ENCODE assay signal across 1 cellular context in the genomic region with DNA sequence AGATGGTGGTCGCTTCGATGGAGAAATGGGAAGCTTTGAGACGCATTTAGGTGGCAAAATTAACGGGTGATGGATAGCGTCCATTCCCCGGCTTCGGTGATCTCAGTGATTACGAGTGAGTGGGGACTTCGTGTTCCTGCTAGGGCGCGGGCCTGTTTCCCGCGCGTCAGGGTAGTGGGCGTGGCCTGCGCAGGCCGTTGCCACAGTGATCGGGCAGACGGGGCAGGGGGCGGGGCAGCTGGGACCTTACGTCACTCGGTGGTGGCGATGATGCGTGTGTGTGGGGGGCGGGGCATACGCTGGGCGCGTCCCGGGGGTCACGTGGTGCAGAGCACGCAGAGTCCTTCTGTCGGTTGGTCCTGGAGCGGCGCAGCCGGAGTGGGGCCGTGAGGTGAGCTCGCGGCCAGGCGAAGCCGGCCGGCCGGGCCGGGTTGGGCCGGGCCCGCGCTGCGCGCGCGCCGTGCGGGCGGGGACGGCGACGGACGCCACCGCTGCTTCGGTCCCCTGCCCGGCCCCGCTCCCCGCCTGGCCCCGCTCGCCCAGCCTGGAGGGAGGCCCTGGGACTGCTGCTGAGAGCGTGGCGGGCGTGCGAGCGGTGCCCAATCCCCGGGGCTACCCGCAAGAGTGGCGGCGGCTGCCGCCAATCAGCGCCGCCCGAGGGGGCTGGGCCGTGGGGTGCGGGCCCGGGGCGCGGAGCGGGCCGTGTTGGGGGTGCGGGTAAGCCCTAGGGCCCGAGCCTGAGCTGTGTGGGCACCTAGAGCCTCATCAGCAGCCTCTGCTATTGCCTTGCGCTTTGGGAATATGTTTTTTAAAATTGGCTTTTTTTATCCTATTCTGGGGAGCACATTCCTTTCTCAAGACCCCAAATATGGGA.
A peak's percentile ranks its signal among the peaks of the same experiment; 100 is the strongest.
TF ChIP-seq lines count a peak whose summit lies in the region.

TSS of gene PHF20 (plus strand) at position 327 of the 874 bp plus-strand sequence. CDS start 29,508 bp downstream, outside the sequence.

TF ChIP-seq in SK-N-SH, 30 proteins besides CTCF, POLR2A, EP300 and RAD21 (continued from another document):
- peak; percentile 99 for TF ChIP-seq PBX3 (IDR thresholded peaks at IDR 0.05)
- TF ChIP-seq TEAD4 (IDR thresholded peaks at IDR 0.05; ENCODE audit: borderline replicate concordance, insufficient read depth), result no peak
- TF ChIP-seq ZBTB33 (IDR thresholded peaks at IDR 0.05; ENCODE audit: borderline replicate concordance, low read depth), result no peak
- peak; percentile 94 for TF ChIP-seq USF1 (IDR thresholded peaks at IDR 0.05; ENCODE audit: borderline replicate concordance, low read depth)
- TF ChIP-seq YY1 (IDR thresholded peaks at IDR 0.05; ENCODE audit: low read depth), result no peak
- TF ChIP-seq ELF1 (IDR thresholded peaks at IDR 0.05), result no peak
